ENCODE assay signal across 1 cellular context in the genomic region with DNA sequence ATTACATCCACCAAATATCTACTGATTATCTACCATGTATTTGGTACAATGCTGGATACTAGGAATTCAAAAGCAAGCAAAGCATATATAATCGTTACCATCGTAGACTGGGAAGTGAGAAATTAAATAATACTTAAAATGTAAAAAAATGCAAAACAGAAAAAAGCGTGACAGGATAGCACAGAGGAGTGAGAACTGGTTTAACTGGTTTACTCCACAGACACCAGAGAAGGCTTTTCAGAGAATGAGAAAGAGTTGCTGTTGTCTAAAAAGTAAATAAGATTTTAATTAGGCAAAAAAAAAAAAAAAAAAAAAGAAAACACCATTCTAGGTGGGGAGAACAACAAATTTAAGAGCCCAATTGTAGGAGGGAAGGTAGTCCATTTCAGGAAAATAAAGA.
TF ChIP-seq lines count a peak whose summit lies in the region.

No MANE protein-coding gene starts in this region.

TF ChIP-seq in H1, 55 proteins besides CTCF, POLR2A, EP300 and RAD21 (continued from another document):
- TF ChIP-seq, protein P1, sequence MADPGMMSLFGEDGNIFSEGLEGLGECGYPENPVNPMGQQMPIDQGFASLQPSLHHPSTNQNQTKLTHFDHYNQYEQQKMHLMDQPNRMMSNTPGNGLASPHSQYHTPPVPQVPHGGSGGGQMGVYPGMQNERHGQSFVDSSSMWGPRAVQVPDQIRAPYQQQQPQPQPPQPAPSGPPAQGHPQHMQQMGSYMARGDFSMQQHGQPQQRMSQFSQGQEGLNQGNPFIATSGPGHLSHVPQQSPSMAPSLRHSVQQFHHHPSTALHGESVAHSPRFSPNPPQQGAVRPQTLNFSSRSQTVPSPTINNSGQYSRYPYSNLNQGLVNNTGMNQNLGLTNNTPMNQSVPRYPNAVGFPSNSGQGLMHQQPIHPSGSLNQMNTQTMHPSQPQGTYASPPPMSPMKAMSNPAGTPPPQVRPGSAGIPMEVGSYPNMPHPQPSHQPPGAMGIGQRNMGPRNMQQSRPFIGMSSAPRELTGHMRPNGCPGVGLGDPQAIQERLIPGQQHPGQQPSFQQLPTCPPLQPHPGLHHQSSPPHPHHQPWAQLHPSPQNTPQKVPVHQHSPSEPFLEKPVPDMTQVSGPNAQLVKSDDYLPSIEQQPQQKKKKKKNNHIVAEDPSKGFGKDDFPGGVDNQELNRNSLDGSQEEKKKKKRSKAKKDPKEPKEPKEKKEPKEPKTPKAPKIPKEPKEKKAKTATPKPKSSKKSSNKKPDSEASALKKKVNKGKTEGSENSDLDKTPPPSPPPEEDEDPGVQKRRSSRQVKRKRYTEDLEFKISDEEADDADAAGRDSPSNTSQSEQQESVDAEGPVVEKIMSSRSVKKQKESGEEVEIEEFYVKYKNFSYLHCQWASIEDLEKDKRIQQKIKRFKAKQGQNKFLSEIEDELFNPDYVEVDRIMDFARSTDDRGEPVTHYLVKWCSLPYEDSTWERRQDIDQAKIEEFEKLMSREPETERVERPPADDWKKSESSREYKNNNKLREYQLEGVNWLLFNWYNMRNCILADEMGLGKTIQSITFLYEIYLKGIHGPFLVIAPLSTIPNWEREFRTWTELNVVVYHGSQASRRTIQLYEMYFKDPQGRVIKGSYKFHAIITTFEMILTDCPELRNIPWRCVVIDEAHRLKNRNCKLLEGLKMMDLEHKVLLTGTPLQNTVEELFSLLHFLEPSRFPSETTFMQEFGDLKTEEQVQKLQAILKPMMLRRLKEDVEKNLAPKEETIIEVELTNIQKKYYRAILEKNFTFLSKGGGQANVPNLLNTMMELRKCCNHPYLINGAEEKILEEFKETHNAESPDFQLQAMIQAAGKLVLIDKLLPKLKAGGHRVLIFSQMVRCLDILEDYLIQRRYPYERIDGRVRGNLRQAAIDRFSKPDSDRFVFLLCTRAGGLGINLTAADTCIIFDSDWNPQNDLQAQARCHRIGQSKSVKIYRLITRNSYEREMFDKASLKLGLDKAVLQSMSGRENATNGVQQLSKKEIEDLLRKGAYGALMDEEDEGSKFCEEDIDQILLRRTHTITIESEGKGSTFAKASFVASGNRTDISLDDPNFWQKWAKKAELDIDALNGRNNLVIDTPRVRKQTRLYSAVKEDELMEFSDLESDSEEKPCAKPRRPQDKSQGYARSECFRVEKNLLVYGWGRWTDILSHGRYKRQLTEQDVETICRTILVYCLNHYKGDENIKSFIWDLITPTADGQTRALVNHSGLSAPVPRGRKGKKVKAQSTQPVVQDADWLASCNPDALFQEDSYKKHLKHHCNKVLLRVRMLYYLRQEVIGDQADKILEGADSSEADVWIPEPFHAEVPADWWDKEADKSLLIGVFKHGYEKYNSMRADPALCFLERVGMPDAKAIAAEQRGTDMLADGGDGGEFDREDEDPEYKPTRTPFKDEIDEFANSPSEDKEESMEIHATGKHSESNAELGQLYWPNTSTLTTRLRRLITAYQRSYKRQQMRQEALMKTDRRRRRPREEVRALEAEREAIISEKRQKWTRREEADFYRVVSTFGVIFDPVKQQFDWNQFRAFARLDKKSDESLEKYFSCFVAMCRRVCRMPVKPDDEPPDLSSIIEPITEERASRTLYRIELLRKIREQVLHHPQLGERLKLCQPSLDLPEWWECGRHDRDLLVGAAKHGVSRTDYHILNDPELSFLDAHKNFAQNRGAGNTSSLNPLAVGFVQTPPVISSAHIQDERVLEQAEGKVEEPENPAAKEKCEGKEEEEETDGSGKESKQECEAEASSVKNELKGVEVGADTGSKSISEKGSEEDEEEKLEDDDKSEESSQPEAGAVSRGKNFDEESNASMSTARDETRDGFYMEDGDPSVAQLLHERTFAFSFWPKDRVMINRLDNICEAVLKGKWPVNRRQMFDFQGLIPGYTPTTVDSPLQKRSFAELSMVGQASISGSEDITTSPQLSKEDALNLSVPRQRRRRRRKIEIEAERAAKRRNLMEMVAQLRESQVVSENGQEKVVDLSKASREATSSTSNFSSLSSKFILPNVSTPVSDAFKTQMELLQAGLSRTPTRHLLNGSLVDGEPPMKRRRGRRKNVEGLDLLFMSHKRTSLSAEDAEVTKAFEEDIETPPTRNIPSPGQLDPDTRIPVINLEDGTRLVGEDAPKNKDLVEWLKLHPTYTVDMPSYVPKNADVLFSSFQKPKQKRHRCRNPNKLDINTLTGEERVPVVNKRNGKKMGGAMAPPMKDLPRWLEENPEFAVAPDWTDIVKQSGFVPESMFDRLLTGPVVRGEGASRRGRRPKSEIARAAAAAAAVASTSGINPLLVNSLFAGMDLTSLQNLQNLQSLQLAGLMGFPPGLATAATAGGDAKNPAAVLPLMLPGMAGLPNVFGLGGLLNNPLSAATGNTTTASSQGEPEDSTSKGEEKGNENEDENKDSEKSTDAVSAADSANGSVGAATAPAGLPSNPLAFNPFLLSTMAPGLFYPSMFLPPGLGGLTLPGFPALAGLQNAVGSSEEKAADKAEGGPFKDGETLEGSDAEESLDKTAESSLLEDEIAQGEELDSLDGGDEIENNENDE (IDR thresholded peaks at IDR 0.05; ENCODE audit: insufficient replicate concordance, low read length) = peak; percentile 40
- TF ChIP-seq NANOG (IDR thresholded peaks at IDR 0.05; ENCODE audit: insufficient read depth, low read depth, low read length, poor library complexity, severe bottlenecking) (no peak), GABPA (IDR thresholded peaks at IDR 0.05; ENCODE audit: borderline replicate concordance, insufficient read depth, low read length) (no peak)
TF ChIP-seq in H1: peak in this region for 2.
